9 cellular contexts compared by ENCODE assay signal in genomic region chr11:84289381-84289906, GRCh38.
DNase-seq lines count a peak whose midpoint lies in the region; ATAC-seq and TF ChIP-seq lines count a peak whose summit lies in the region.
"Had no signal": no experiment of that assay in that cellular context is flagged by ENCODE, and none has a peak within 500 bp of the region (broad histone marks: within the 10 kb centered on the region; RNA-seq: fewer than 3 reads in every experiment).

No MANE protein-coding gene starts in this region.

- DNase-seq in GM04503 (ENCODE audit: low read depth) (peak; percentile 16), epithelial cell of prostate (ENCODE audit: low read depth, low spot score) (peak; percentile 2), ascending aorta (ENCODE audit: low spot score in 2 of 2) (no peak), G401 (ENCODE audit: low spot score) (no peak), putamen (ENCODE audit: low spot score) (no peak), germinal center (ENCODE audit: low spot score) (no peak)
- DNase-seq: DND-41 had no signal

- intact Hi-C loops in ascending aorta (cut with DNase I), result no loop called here

- H3K4me3 ChIP-seq in ascending aorta, result no peak overlapping the region

- H3K36me3 ChIP-seq in ascending aorta, result no peaks in the 10 kb centered on the region

- no peaks in the 10 kb centered on the region for H3K4me1 ChIP-seq in ascending aorta

- H3K27ac ChIP-seq in epithelial cell of prostate, result peak overlapping the region; percentile 17
- no peak overlapping the region for H3K27ac ChIP-seq in ascending aorta

- peak; percentile 99 for ATAC-seq in GM21367 (IDR thresholded peaks at IDR 0.05; ENCODE audit: unreplicated experiment)
- peak; percentile 99 for ATAC-seq in HG03354 (IDR thresholded peaks at IDR 0.05; ENCODE audit: poor library complexity, severe bottlenecking, unreplicated experiment)

- no peak for TF ChIP-seq CTCF in ascending aorta (IDR thresholded peaks at IDR 0.05)

- H3K27me3 ChIP-seq in ascending aorta, result no peaks in the 10 kb centered on the region

- in situ Hi-C loops in G401 (cut with HindIII; ENCODE audit: low sequenced_read_pairs), result no loop called here

- H3K9me3 ChIP-seq in ascending aorta, result no peaks in the 10 kb centered on the region

Comparison
In these comparisons a context has a peak if more than half of its experiments do, and no peak if none do; other contexts are left out.
1. DNase-seq: peak in GM04503 (single experiment) and epithelial cell of prostate (single experiment); none in ascending aorta (0 of 2), G401 (single experiment), putamen (single experiment) and germinal center (single experiment).